Comparison of ENCODE assay signal across 8 cellular contexts in genomic region chr2:29314816-29315571, GRCh38.
DNase-seq lines count a peak whose midpoint lies in the region; ATAC-seq, FAIRE-seq and TF ChIP-seq lines count a peak whose summit lies in the region.

No MANE protein-coding gene starts in this region.

- CTCF ChIA-PET in AG04450 (lab: Charles Lee) (interaction anchor here (0.5 to 1.5 kb wide), 3 partner anchors 345 to 527 kb away, joined by 3 read pairs; no protein-coding TSS in a partner anchor), GM12878 (lab: Yijun Ruan, JAX) (no interaction called here), Calu3 (lab: Charles Lee) (no interaction called here)

- no peaks in the 10 kb centered on the region for H3K36me3 ChIP-seq in GM12878 (ENCODE audit: control insufficient read depth in 2 of 2, insufficient read depth in 2 of 2, low read length in 1 of 2)
- no peaks in the 10 kb centered on the region for H3K36me3 ChIP-seq in neuron (ENCODE audit: insufficient read depth, low read length)

- H3K27ac ChIP-seq in AG04450 (ENCODE audit: low read depth, low read length), result no peak overlapping the region
- peak overlapping the region; percentile 43; the same call in 1 of the 2 replicates for H3K27ac ChIP-seq in GM12878 (ENCODE audit: control insufficient read depth, insufficient read depth)

- H4K20me1 ChIP-seq in GM12878 (ENCODE audit: control insufficient read depth, insufficient read depth), result no peaks in the 10 kb centered on the region

- RAD21 ChIA-PET in GM12878 (lab: Charles Lee; ENCODE audit: unreplicated experiment), result no interaction called here

- peak overlapping the region; percentile 81 for H3K27ac Mint-ChIP-seq in T-helper 2 cell treated with Interferon-gamma antibody and Interleukin-4, amounts not matched to agents 5 μg/mL and 100 μg/mL, for 36 hours
- no peak overlapping the region for H3K27ac Mint-ChIP-seq in type B pancreatic cell
- no peak overlapping the region for H3K27ac Mint-ChIP-seq in Calu3 (ENCODE audit: unreplicated experiment)

- H3K27me3 ChIP-seq in AG04450 (ENCODE audit: control insufficient read depth, insufficient read depth, low read length) (peaks cover 17% of the 10 kb centered on the region), GM12878 (replicated peaks in 1 of 2; ENCODE audit: control insufficient read depth in 2 of 2, insufficient read depth in 2 of 2, low read length in 1 of 2) (no peaks in the 10 kb centered on the region), neuron (ENCODE audit: insufficient read depth, low read length) (no peaks in the 10 kb centered on the region)

- DNase-seq in AG04450 (ENCODE audit: low read depth, low spot score) (no peak), GM12878 (ENCODE audit: low read depth, low spot score) (peak; percentile 51), type B pancreatic cell (ENCODE audit: extremely low spot score, unreplicated experiment) (no peak), Calu3 (no peak)
- DNase-seq in T-helper 2 cell treated with Interferon-gamma antibody and Interleukin-4, amounts not matched to agents 5 μg/mL and 100 μg/mL, for 36 hours (ENCODE audit: low spot score), result peak; percentile 62

- H3K9me3 Mint-ChIP-seq in T-helper 2 cell treated with Interferon-gamma antibody and Interleukin-4, amounts not matched to agents 5 μg/mL and 100 μg/mL, for 36 hours, result no peaks in the 10 kb centered on the region
- no peaks in the 10 kb centered on the region for H3K9me3 Mint-ChIP-seq in type B pancreatic cell
- H3K9me3 Mint-ChIP-seq in Calu3 (ENCODE audit: low read depth, unreplicated experiment), result no peaks in the 10 kb centered on the region

- no peaks in the 10 kb centered on the region for H3K79me2 ChIP-seq in GM12878 (ENCODE audit: control insufficient read depth, insufficient read depth, low read length)

- no peak for TF ChIP-seq POLR2A in GM12878 (IDR thresholded peaks at IDR 0.05; ENCODE audit: low read depth, low read length)

- no peak for TF ChIP-seq RAD21 in GM12878 (IDR thresholded peaks at IDR 0.05; ENCODE audit: insufficient read depth, low read depth, low read length)

- POLR2A ChIA-PET in AG04450 (lab: Yijun Ruan, JAX), result no interaction called here
- POLR2A ChIA-PET in GM12878 (lab: Charles Lee), result no interaction called here

- H3K9ac ChIP-seq in GM12878 (ENCODE audit: control insufficient read depth, insufficient read depth, low read length), result no peak overlapping the region

- H3K36me3 Mint-ChIP-seq in T-helper 2 cell treated with Interferon-gamma antibody and Interleukin-4, amounts not matched to agents 5 μg/mL and 100 μg/mL, for 36 hours (ENCODE audit: low read depth), result no peaks in the 10 kb centered on the region
- H3K36me3 Mint-ChIP-seq in type B pancreatic cell (peaks cover 22% of the 10 kb centered on the region), Calu3 (ENCODE audit: insufficient read depth, unreplicated experiment) (peaks cover 5% of the 10 kb centered on the region)

- TF ChIP-seq CTCF in AG04450 (IDR thresholded peaks at IDR 0.05; ENCODE audit: low read depth, low read length), result peak; percentile 26; the same call in 1 of the 2 replicates
- peak in 2 of 3 experiments; percentile 27 to 29; a peak in 3 of 6 replicates for TF ChIP-seq CTCF in GM12878 (IDR thresholded peaks at IDR 0.05 in 2 of 3, conservative IDR thresholded peaks at IDR 0.05 in 1 of 3; ENCODE audit: control insufficient read depth in 2 of 3, extremely low read depth in 1 of 3, insufficient read depth in 1 of 3, low read depth in 3 of 3, low read length in 3 of 3)
- TF ChIP-seq CTCF in type B pancreatic cell (conservative IDR thresholded peaks at IDR 0.05), result peak; percentile 71
- no peak for TF ChIP-seq CTCF in Calu3 (IDR thresholded peaks at IDR 0.05; ENCODE audit: unreplicated experiment)

- no peaks in the 10 kb centered on the region for H3K9me3 ChIP-seq in AG04450 (ENCODE audit: control insufficient read depth, insufficient read depth, low read length)
- H3K9me3 ChIP-seq in GM12878 (replicated peaks; ENCODE audit: control insufficient read depth, insufficient read depth, low read length), result peaks cover 10% of the 10 kb centered on the region; the same call in 2 of the 3 replicates
- no peaks in the 10 kb centered on the region for H3K9me3 ChIP-seq in neuron (ENCODE audit: low read length)

- peak overlapping the region; percentile 56 for H3K4me3 Mint-ChIP-seq in T-helper 2 cell treated with Interferon-gamma antibody and Interleukin-4, amounts not matched to agents 5 μg/mL and 100 μg/mL, for 36 hours
- H3K4me3 Mint-ChIP-seq in type B pancreatic cell (peak overlapping the region; percentile 1), Calu3 (ENCODE audit: low read depth, unreplicated experiment) (no peak overlapping the region)

- ATAC-seq in GM19043 (IDR thresholded peaks at IDR 0.05; ENCODE audit: low read depth, unreplicated experiment), result peak; percentile 68
- ATAC-seq in HG03196 (IDR thresholded peaks at IDR 0.05; ENCODE audit: unreplicated experiment), result peak; percentile 65
- peak; percentile 90 for ATAC-seq in GM12878

- peaks cover 3% of the 10 kb centered on the region for H3K27me3 Mint-ChIP-seq in T-helper 2 cell treated with Interferon-gamma antibody and Interleukin-4, amounts not matched to agents 5 μg/mL and 100 μg/mL, for 36 hours (ENCODE audit: low read depth)
- H3K27me3 Mint-ChIP-seq in type B pancreatic cell (peaks cover 23% of the 10 kb centered on the region), Calu3 (ENCODE audit: unreplicated experiment) (peaks cover 100% of the 10 kb centered on the region)

- peaks cover 49% of the 10 kb centered on the region for H3K4me1 Mint-ChIP-seq in T-helper 2 cell treated with Interferon-gamma antibody and Interleukin-4, amounts not matched to agents 5 μg/mL and 100 μg/mL, for 36 hours (ENCODE audit: low read depth)
- H3K4me1 Mint-ChIP-seq in type B pancreatic cell (ENCODE audit: unreplicated experiment) (peaks cover 36% of the 10 kb centered on the region), Calu3 (ENCODE audit: low read depth, unreplicated experiment) (no peaks in the 10 kb centered on the region)

- WGBS in GM12878 (ENCODE audit: insufficient coverage, insufficient replicate concordance, low lambda C conversion rate, missing lambda C conversion rate), result under 1% methylated on average over 18 of the region's 18 CpGs

- BruUV-seq in GM12878 (replicated peaks; lab: Mats Ljungman, UMichigan) (no TSS peak), Calu3 (replicated peaks; lab: Mats Ljungman, UMichigan) (no TSS peak)

- in situ Hi-C loops in GM12878 (cut with MboI), result no loop called here

- peak overlapping the region; percentile 86 for H3K4me2 ChIP-seq in GM12878 (ENCODE audit: control insufficient read depth, insufficient read depth)

- H3K4me3 ChIP-seq in AG04450 (ENCODE audit: low read depth, low read length), result no peak overlapping the region
- H3K4me3 ChIP-seq in GM12878, result peak overlapping the region; percentile 12; the same call in 1 of the 2 replicates
- H3K4me3 ChIP-seq in neuron (ENCODE audit: low read length), result peak overlapping the region; percentile 49

- H2AFZ ChIP-seq in GM12878 (ENCODE audit: control insufficient read depth, low read depth, low read length) (peak overlapping the region; percentile 46), neuron (ENCODE audit: low read depth, low read length) (peak overlapping the region; percentile 84)

- TF ChIP-seq EP300 in GM12878 (IDR thresholded peaks at IDR 0.05; ENCODE audit: borderline replicate concordance in 1 of 2, control insufficient read depth in 1 of 2, low read depth in 2 of 2, low read length in 2 of 2), result no peak

- peaks cover 44% of the 10 kb centered on the region for H3K4me1 ChIP-seq in GM12878 (ENCODE audit: control insufficient read depth, insufficient read depth, low read length)
- H3K4me1 ChIP-seq in neuron (ENCODE audit: insufficient read depth, low read length), result peaks cover 17% of the 10 kb centered on the region

- intact Hi-C loops in GM12878 (cut with micrococcal nuclease; ENCODE audit: unreplicated experiment), result loop anchor here (10.0 kb wide), 2 partner anchors 270 to 410 kb away; no protein-coding TSS in a partner anchor
- intact Hi-C loops in Calu3 (cut with micrococcal nuclease; ENCODE audit: unreplicated experiment), result no loop called here

- FAIRE-seq in GM12878 (lab: Jason Lieb, UNC), result peak; percentile 95

- SMC1A ChIA-PET in GM12878 (lab: Charles Lee; ENCODE audit: uncharacterized antibody, unreplicated experiment), result no interaction called here

TF ChIP-seq in GM12878, 131 proteins besides CTCF, POLR2A, EP300 and RAD21 (continues in another document):
- TF ChIP-seq TCF7 (IDR thresholded peaks at IDR 0.05; ENCODE audit: borderline replicate concordance), result 0 out of 2 replicates have a peak, but pooled peaks have one; percentile 33
- peak; percentile 70; the same call in 1 of the 3 replicates for TF ChIP-seq POU2F2 (IDR thresholded peaks at IDR 0.05; ENCODE audit: borderline replicate concordance, low read depth, low read length)
- TF ChIP-seq CEBPB (IDR thresholded peaks at IDR 0.05; ENCODE audit: borderline replicate concordance in 1 of 2, low read depth in 2 of 2, low read length in 2 of 2), result 0 out of 4 replicates have a peak, but pooled peaks of 1 of the 2 experiments have one; percentile 8
- TF ChIP-seq MTA3 (IDR thresholded peaks at IDR 0.05; ENCODE audit: borderline replicate concordance, low read length), result no peak
- peak in 1 of 2 experiments; percentile 56; a peak in 2 of 4 replicates for TF ChIP-seq ETV6 (conservative IDR thresholded peaks at IDR 0.05 in 1 of 2, IDR thresholded peaks at IDR 0.05 in 1 of 2; ENCODE audit: borderline replicate concordance in 1 of 2, low read depth in 1 of 2)
- TF ChIP-seq CREB1 (IDR thresholded peaks at IDR 0.05; ENCODE audit: low read depth), result peak; percentile 66; the same call in 1 of the 2 replicates
- no peak for TF ChIP-seq RELA (IDR thresholded peaks at IDR 0.05; ENCODE audit: borderline replicate concordance, partially characterized antibody)
- peak; percentile 67; the same call in 1 of the 2 replicates for TF ChIP-seq NFIC (IDR thresholded peaks at IDR 0.05; ENCODE audit: low read depth, low read length)
- TF ChIP-seq ATF2 (IDR thresholded peaks at IDR 0.05; ENCODE audit: low read length), result 0 out of 2 replicates have a peak, but pooled peaks have one; percentile 27
- peak; percentile 86 for TF ChIP-seq RUNX3 (IDR thresholded peaks at IDR 0.05; ENCODE audit: low read length)
- TF ChIP-seq STAT3 (IDR thresholded peaks at IDR 0.05; ENCODE audit: low read depth, low read length), result no peak
- TF ChIP-seq JUNB (IDR thresholded peaks at IDR 0.05), result peak; percentile 80

Comparison
In these comparisons a context has a peak if more than half of its experiments do, and no peak if none do; other contexts are left out.
1. DNase-seq: peak in T-helper 2 cell treated with Interferon-gamma antibody and Interleukin-4, amounts not matched to agents 5 μg/mL and 100 μg/mL, for 36 hours (single experiment) and GM12878 (single experiment); none in AG04450 (single experiment), type B pancreatic cell (single experiment) and Calu3 (single experiment).
2. Peak in every context shown above with its lines, with median percentiles within 50 percentile points of each other: ATAC-seq.